In genomic region chr12:96985515-96986362, GRCh38 we compare ENCODE assay signal across 1 cellular context.
A peak's percentile ranks its signal among the peaks of the same experiment; 100 is the strongest.
TF ChIP-seq lines count a peak whose summit lies in the region.

No MANE protein-coding gene starts in this region.

TF ChIP-seq in K562, 482 proteins besides CTCF, POLR2A, EP300 and RAD21 (continued from another document):
- TF ChIP-seq CTCFL (IDR thresholded peaks at IDR 0.05; ENCODE audit: borderline replicate concordance, insufficient read depth, low read depth, low read length, poor library complexity, severe bottlenecking) (peak; percentile 25), E2F8 (IDR thresholded peaks at IDR 0.05; ENCODE audit: low read depth, partially characterized antibody) (no peak), MYC (IDR thresholded peaks at IDR 0.05; ENCODE audit: low read depth, low read length) (no peak), MYC (CRISPR knock-in tag; IDR thresholded peaks at IDR 0.05; ENCODE audit: borderline replicate concordance, low read depth) (no peak), HNRNPL (IDR thresholded peaks at IDR 0.05; ENCODE audit: low read depth, low read length) (no peak), THAP12 (CRISPR knock-in tag; IDR thresholded peaks at IDR 0.05) (no peak), GMEB1 (CRISPR knock-in tag; IDR thresholded peaks at IDR 0.05) (no peak), CXXC5 (CRISPR knock-in tag; IDR thresholded peaks at IDR 0.05) (0 out of 2 replicates have a peak, but pooled peaks have one; percentile 32), FOXM1 (IDR thresholded peaks at IDR 0.05; ENCODE audit: low read depth) (no peak), FOXM1 (CRISPR knock-in tag; IDR thresholded peaks at IDR 0.05; ENCODE audit: low read depth) (no peak), ZBTB40 (IDR thresholded peaks at IDR 0.05) (no peak), ZBTB40 (CRISPR knock-in tag; IDR thresholded peaks at IDR 0.05) (no peak), ZNF24 (IDR thresholded peaks at IDR 0.05) (peak; percentile 85), RB1 (IDR thresholded peaks at IDR 0.05; ENCODE audit: low read depth) (peak; percentile 70), ZBTB11 (CRISPR knock-in tag; IDR thresholded peaks at IDR 0.05) (0 out of 6 replicates have a peak, but pooled peaks of 1 of the 3 experiments have one; percentile 30), ZNF263 (CRISPR knock-in tag; IDR thresholded peaks at IDR 0.05; ENCODE audit: borderline replicate concordance) (no peak), ZNF133 (CRISPR knock-in tag; IDR thresholded peaks at IDR 0.05) (no peak), U2AF2 (optimal IDR thresholded peaks at IDR 0.05; ENCODE audit: low read depth, low read length) (no peak)
TF ChIP-seq in K562: peak in this region for 7.
